ENCODE assay signal across 17 cellular contexts in the genomic region with DNA sequence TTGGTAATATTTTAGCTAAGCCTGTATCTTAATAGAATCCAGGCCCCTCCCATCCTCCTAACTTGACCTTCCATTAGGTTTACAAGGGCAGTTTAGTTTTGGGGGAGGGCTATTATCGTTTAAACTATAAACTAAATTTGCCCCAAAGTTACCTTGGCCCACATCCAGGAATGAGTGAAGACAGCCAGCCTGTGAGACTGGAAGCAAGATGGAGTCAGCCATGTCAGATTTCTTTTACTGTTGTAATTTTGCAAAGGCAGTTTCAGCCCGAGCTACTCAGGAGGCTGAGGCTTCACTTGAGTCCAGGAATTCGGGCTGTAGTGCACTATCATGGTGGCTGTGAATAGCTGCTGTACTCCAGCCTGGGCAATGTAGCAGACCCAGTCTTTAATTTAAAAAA. TPM values are rescaled to one million over a fixed set of nuclear protein-coding genes. Genes with fewer than 3 reads are reported as not detected.
DNase-seq lines count a peak whose midpoint lies in the region; ATAC-seq, FAIRE-seq and TF ChIP-seq lines count a peak whose summit lies in the region.
"Had no signal": no experiment of that assay in that cellular context is flagged by ENCODE, and none has a peak within 500 bp of the region (broad histone marks: within the 10 kb centered on the region; RNA-seq: fewer than 3 reads in every experiment).

No MANE protein-coding gene starts in this region.

- H3K18ac ChIP-seq in neuronal stem cell (ENCODE audit: low read length): no peak overlapping the region

- no TSS peak for BruUV-seq in K562 (replicated peaks; lab: Mats Ljungman, UMichigan)

- TF ChIP-seq POLR2A in K562 (conservative IDR thresholded peaks at IDR 0.05): no peak

- no peaks in the 10 kb centered on the region for H3K79me1 ChIP-seq in neuronal stem cell (ENCODE audit: low read depth, low read length)

- no peak overlapping the region for H3K23ac ChIP-seq in neuronal stem cell (ENCODE audit: low read depth, low read length, poor library complexity)

- no peaks in the 10 kb centered on the region for H4K20me1 ChIP-seq in OCI-LY1 (ENCODE audit: insufficient read depth, low read length)
- H4K20me1 ChIP-seq in K562 (replicated peaks; ENCODE audit: control insufficient read depth, insufficient read depth, low read length): no peaks in the 10 kb centered on the region
- H4K20me1 ChIP-seq in GM23248 (ENCODE audit: insufficient read depth): no peaks in the 10 kb centered on the region

- no peak overlapping the region for H2BK12ac ChIP-seq in neuronal stem cell (ENCODE audit: low read length)

- ATAC-seq in K562: no peak
- ATAC-seq: CD8-positive, alpha-beta T cell had no signal

- no peak overlapping the region for H3K4ac ChIP-seq in neuronal stem cell (ENCODE audit: low read length)

- H3K9me3 ChIP-seq in OCI-LY1 (ENCODE audit: low read length) (no peaks in the 10 kb centered on the region), K562 (replicated peaks; ENCODE audit: control insufficient read depth, insufficient read depth, low read depth, low read length) (no peaks in the 10 kb centered on the region), neuronal stem cell (replicated peaks in 1 of 2; ENCODE audit: control insufficient read depth in 2 of 2, insufficient read depth in 1 of 2, low read depth in 1 of 2, low read length in 2 of 2) (no peaks in the 10 kb centered on the region), kidney (ENCODE audit: control insufficient read depth in 1 of 2, low read length in 2 of 2) (no peaks in the 10 kb centered on the region), GM23248 (ENCODE audit: low read depth) (no peaks in the 10 kb centered on the region)
- H3K9me3 ChIP-seq: BE2C had no signal

- TF ChIP-seq CTCF in OCI-LY1 (IDR thresholded peaks at IDR 0.05; ENCODE audit: low read length) (no peak), K562 (IDR thresholded peaks at IDR 0.05 in 2 of 3, conservative IDR thresholded peaks at IDR 0.05 in 1 of 3; ENCODE audit: insufficient read depth in 2 of 3, low read depth in 1 of 3, low read length in 3 of 3) (no peak), kidney (IDR thresholded peaks at IDR 0.05; ENCODE audit: borderline replicate concordance, extremely low read depth, insufficient read depth) (no peak)

- intact Hi-C loops in K562 (cut with micrococcal nuclease) (no loop called here), kidney (cut with DNase I) (no loop called here)

- CTCF ChIA-PET in K562 (lab: Yijun Ruan, JAX; ENCODE audit: low intra/inter-chr PET ratio): no interaction called here

- no peak for TF ChIP-seq EP300 in K562 (IDR thresholded peaks at IDR 0.05; ENCODE audit: low read length)

- no peak overlapping the region for H4K8ac ChIP-seq in neuronal stem cell (ENCODE audit: low read depth, low read length)

- H2BK15ac ChIP-seq in neuronal stem cell (ENCODE audit: low read length): no peak overlapping the region

- H3K79me2 ChIP-seq in OCI-LY1 (ENCODE audit: insufficient read depth, low read length) (no peaks in the 10 kb centered on the region), K562 (ENCODE audit: control insufficient read depth, insufficient read depth, low read length) (no peaks in the 10 kb centered on the region), GM23248 (ENCODE audit: insufficient read depth) (no peaks in the 10 kb centered on the region)

- H3K9me2 ChIP-seq in OCI-LY1 (ENCODE audit: low read depth, low read length) (no peaks in the 10 kb centered on the region), GM23248 (ENCODE audit: insufficient read depth) (no peaks in the 10 kb centered on the region)

- DNase-seq in SKM-1 treated with dmso at 0.1 percent for 144 hours (lab: John Stamatoyannopoulos, UW; ENCODE audit: unreplicated experiment) (peak; percentile 20), SKM-1 (lab: John Stamatoyannopoulos, UW; ENCODE audit: unreplicated experiment) (no peak), K562 (ENCODE audit: extremely low read depth in 1 of 4, low spot score in 3 of 4) (no peak), neuronal stem cell (ENCODE audit: low spot score) (no peak), kidney (no peak), NCI-H2029 treated with DMSO at 0.1 percent for 48 hours (lab: John Stamatoyannopoulos, UW) (no peak), GM23248 (no peak)
- DNase-seq: BE2C; CD8-positive, alpha-beta T cell; COR-L47; DMS53; H7; IMR-90 had no signal

- no peak overlapping the region for H2AK5ac ChIP-seq in neuronal stem cell (ENCODE audit: low read depth, low read length)

- H3F3A ChIP-seq in OCI-LY1 (ENCODE audit: insufficient read depth, low read length) (peaks cover 11% of the 10 kb centered on the region; the same call in 1 of the 2 replicates), GM23248 (ENCODE audit: insufficient read depth) (no peaks in the 10 kb centered on the region)

- POLR2A ChIA-PET in K562 (lab: Yijun Ruan, JAX): interaction anchor here (0.6 kb wide), 1 partner anchor 9 kb away, joined by 3 read pairs; no protein-coding TSS in a partner anchor

- H3K4me3 ChIP-seq in OCI-LY1 (ENCODE audit: low read depth, low read length, poor library complexity, severe bottlenecking) (no peak overlapping the region), K562 (no peak overlapping the region), neuronal stem cell (ENCODE audit: low read length in 2 of 2) (no peak overlapping the region), kidney (ENCODE audit: low read length in 2 of 2) (no peak overlapping the region), GM23248 (no peak overlapping the region)

- H3K36me3 ChIP-seq in OCI-LY1 (ENCODE audit: insufficient read depth, low read length): no peaks in the 10 kb centered on the region
- no peaks in the 10 kb centered on the region for H3K36me3 ChIP-seq in K562 (ENCODE audit: control insufficient read depth, insufficient read depth, low read length)
- no peaks in the 10 kb centered on the region for H3K36me3 ChIP-seq in neuronal stem cell (replicated peaks in 1 of 2; ENCODE audit: control insufficient read depth in 2 of 2, insufficient read depth in 2 of 2, low read length in 2 of 2)
- no peaks in the 10 kb centered on the region for H3K36me3 ChIP-seq in kidney (ENCODE audit: control insufficient read depth in 1 of 2, insufficient read depth in 2 of 2, low read length in 2 of 2)
- H3K36me3 ChIP-seq in GM23248 (ENCODE audit: low read depth): no peaks in the 10 kb centered on the region
- H3K36me3 ChIP-seq: BE2C had no signal

- FAIRE-seq in K562 (lab: Jason Lieb, UNC): no peak
- FAIRE-seq in kidney (lab: Jason Lieb, UNC): no peak
- FAIRE-seq: A204.1 had no signal

- H3K14ac ChIP-seq in neuronal stem cell (ENCODE audit: low read length): no peak overlapping the region

- peak overlapping the region; percentile 80 for H3K27ac ChIP-seq in OCI-LY1 (ENCODE audit: low read depth, low read length, poor library complexity, severe bottlenecking)
- H3K27ac ChIP-seq in K562 (ENCODE audit: extremely low read depth, low read depth, low read length): no peak overlapping the region
- H3K27ac ChIP-seq in neuronal stem cell (replicated peaks; ENCODE audit: low read length): no peak overlapping the region
- no peak overlapping the region for H3K27ac ChIP-seq in kidney (ENCODE audit: low read depth in 2 of 2, low read length in 2 of 2)
- no peak overlapping the region for H3K27ac ChIP-seq in GM23248

- H3K9ac ChIP-seq in OCI-LY1 (ENCODE audit: low read length) (no peak overlapping the region), K562 (ENCODE audit: insufficient read depth in 1 of 2, low read depth in 2 of 2, low read length in 2 of 2) (no peak overlapping the region), neuronal stem cell (ENCODE audit: low read depth, low read length, poor library complexity) (no peak overlapping the region), kidney (ENCODE audit: low read length in 2 of 2) (no peak overlapping the region), GM23248 (no peak overlapping the region)

- in situ Hi-C loops in K562 (cut with MboI) (no loop called here), GM23248 (cut with MboI) (loop anchor here (10.0 kb wide), 1 partner anchor 309 kb away; no protein-coding TSS in a partner anchor)

- WGBS in K562 (ENCODE audit: insufficient coverage, low coverage, missing lambda C conversion rate): 32% methylated on average over 3 of the region's 3 CpGs
- WGBS in neuronal stem cell (ENCODE audit: extremely low coverage in 2 of 2, insufficient read length in 2 of 2, insufficient replicate concordance in 1 of 2), 2 donors: no CpG with 5 or more reads among the region's 3 CpGs
- WGBS in GM23248 (ENCODE audit: low coverage in 1 of 2, low lambda C conversion rate in 2 of 2, missing lambda C conversion rate in 2 of 2), 2 experiments: 89 to 93% methylated on average over 3 of the region's 3 CpGs

- H4K91ac ChIP-seq in neuronal stem cell (ENCODE audit: low read depth, low read length, poor library complexity): no peak overlapping the region

- H2BK120ac ChIP-seq in neuronal stem cell (ENCODE audit: low read depth, low read length): no peak overlapping the region

- no peaks in the 10 kb centered on the region for H3K9me1 ChIP-seq in K562 (ENCODE audit: control insufficient read depth, insufficient read depth, low read length)

- H2AFZ ChIP-seq in OCI-LY1 (ENCODE audit: low read length): peak overlapping the region; percentile 69
- no peak overlapping the region for H2AFZ ChIP-seq in K562 (ENCODE audit: low read depth, low read length)
- H2AFZ ChIP-seq in neuronal stem cell (ENCODE audit: low read length): peak overlapping the region; percentile 32
- no peak overlapping the region for H2AFZ ChIP-seq in GM23248

- H3K4me1 ChIP-seq in OCI-LY1 (ENCODE audit: insufficient read depth, low read length, severe bottlenecking) (peaks cover 45% of the 10 kb centered on the region), K562 (replicated peaks in 1 of 2; ENCODE audit: control insufficient read depth in 2 of 2, insufficient read depth in 2 of 2, low read length in 2 of 2) (no peaks in the 10 kb centered on the region; a peak in 2 of 5 replicates), neuronal stem cell (ENCODE audit: control insufficient read depth in 2 of 2, insufficient read depth in 1 of 2, low read depth in 1 of 2, low read length in 2 of 2) (no peaks in the 10 kb centered on the region), kidney (ENCODE audit: control insufficient read depth in 1 of 2, insufficient read depth in 1 of 2, low read depth in 1 of 2, low read length in 2 of 2) (peaks cover 0 to 3% of the 10 kb centered on the region in 2 donors), GM23248 (ENCODE audit: insufficient read depth) (no peaks in the 10 kb centered on the region)
- H3K4me1 ChIP-seq: BE2C had no signal

- no peak overlapping the region for H2BK5ac ChIP-seq in neuronal stem cell (ENCODE audit: low read length)

- H3K4me2 ChIP-seq in OCI-LY1 (ENCODE audit: low read length): no peak overlapping the region
- H3K4me2 ChIP-seq in K562 (ENCODE audit: insufficient read depth, low read length): no peak overlapping the region
- H3K4me2 ChIP-seq in neuronal stem cell (ENCODE audit: insufficient read depth, low read length, poor library complexity, severe bottlenecking): no peak overlapping the region
- H3K4me2 ChIP-seq in GM23248 (ENCODE audit: unreplicated experiment): no peak overlapping the region

- TF ChIP-seq RAD21 in K562 (CRISPR knock-in tag; conservative IDR thresholded peaks at IDR 0.05 in 1 of 2, IDR thresholded peaks at IDR 0.05 in 1 of 2): no peak

- H3K27me3 ChIP-seq in OCI-LY1 (ENCODE audit: insufficient read depth, low read length) (no peaks in the 10 kb centered on the region), K562 (ENCODE audit: control insufficient read depth in 2 of 2, insufficient read depth in 2 of 2, low read length in 2 of 2) (no peaks in the 10 kb centered on the region), neuronal stem cell (ENCODE audit: control insufficient read depth in 3 of 3, insufficient read depth in 3 of 3, low read depth in 1 of 3, low read length in 3 of 3) (no peaks in the 10 kb centered on the region), GM23248 (replicated peaks; ENCODE audit: insufficient read depth) (no peaks in the 10 kb centered on the region)
- H3K27me3 ChIP-seq: BE2C had no signal

RNA-seq across cellular contexts. Expression of gene RCBTB1, which starts 18.0 kb away (rescaled TPM):
- total RNA-seq in K562 (2011; cell fraction: chromatin; rRNA removed; ENCODE audit: low replicate concordance): 9.2 and 14.9 TPM in 2 replicates
- total RNA-seq in K562 (2011; cell fraction: nucleolus; rRNA removed): 7.6 and 10.3 TPM in 2 replicates
- total RNA-seq in K562 (2011; cell fraction: nucleoplasm; rRNA removed): 12.7 and 20.4 TPM in 2 replicates
- total RNA-seq in K562 (2014; rRNA removed) (4.1 and 4.5 TPM in 2 replicates), K562 (2014; rRNA removed; fragmentation: Illumina TruSeq; extraction: Trizol) (11.3 and 13.1 TPM in 2 replicates), K562 (2015; rRNA removed; fragmentation: Illumina TruSeq; extraction: Trizol) (6.7 and 7.4 TPM in 2 replicates), K562 (2021) (8.4 and 9.0 TPM in 2 replicates), kidney (18.9 TPM)
- polyA plus RNA-seq in K562 (2011; rRNA removed) (7.0 and 10.6 TPM in 2 replicates), K562 (2014; fragmentation: Illumina TruSeq; extraction: Trizol) (8.0 and 9.0 TPM in 2 replicates), K562 (2014; fragmentation: Nextera tagmentation; extraction: Ambion mirVana) (1 to 10 TPM; 4.0 to 5.9 TPM), K562 (2014; rRNA removed) (9.0 TPM in 2 replicates), kidney (ENCODE audit: insufficient read depth, low read depth, low replicate concordance) (14.8 TPM), GM23248 (2016; fragmentation: Nextera tagmentation; extraction: Ambion mirVana) (9.4 and 9.9 TPM in 2 replicates)
- polyA plus RNA-seq in K562 (2011; cell fraction: cytosol; rRNA removed): 3.1 and 5.0 TPM in 2 replicates
- 6.0 and 6.9 TPM in 2 replicates for polyA plus RNA-seq in K562 (2011; cell fraction: nucleus; rRNA removed)
- polyA plus RNA-seq in K562 (2012): 5.8 and 9.1 TPM in 2 replicates
- polyA minus RNA-seq in K562 (2011; rRNA and poly(A)+ RNA removed): 10.5 and 11.5 TPM in 2 replicates
- polyA minus RNA-seq in K562 (2011; cell fraction: cytosol; rRNA and poly(A)+ RNA removed): 3.4 and 3.5 TPM in 2 replicates
- polyA minus RNA-seq in K562 (2011; cell fraction: nucleus; rRNA and poly(A)+ RNA removed): 4.6 and 4.8 TPM in 2 replicates
- 14.6 TPM for polyA plus RNA-seq in neuronal stem cell (2013, experiment 1 of 2)
- polyA plus RNA-seq in neuronal stem cell (2013, experiment 2 of 2): 15.1 TPM
- total RNA-seq in GM23248 (2014; rRNA removed; shearing (Covaris generic)): 9.5 and 14.5 TPM in 2 replicates

RNA-seq across cellular contexts. Expression of gene ARL11, which starts 25.0 kb away (rescaled TPM):
- total RNA-seq in K562 (2011; cell fraction: chromatin; rRNA removed; ENCODE audit: low replicate concordance): 0.39 and 0.81 TPM in 2 replicates
- 0.53 and 0.67 TPM in 2 replicates for total RNA-seq in K562 (2011; cell fraction: nucleolus; rRNA removed)
- total RNA-seq in K562 (2011; cell fraction: nucleoplasm; rRNA removed): 0.81 and 0.99 TPM in 2 replicates
- total RNA-seq in K562 (2014; rRNA removed) (0.45 TPM in 2 replicates), K562 (2014; rRNA removed; fragmentation: Illumina TruSeq; extraction: Trizol) (0.36 and 0.38 TPM in 2 replicates), K562 (2015; rRNA removed; fragmentation: Illumina TruSeq; extraction: Trizol) (0.68 and 0.87 TPM in 2 replicates), K562 (2021) (0.45 and 0.84 TPM in 2 replicates), kidney (1.6 TPM)
- polyA plus RNA-seq in K562 (2011; rRNA removed) (0.33 and 0.38 TPM in 2 replicates), K562 (2014; fragmentation: Illumina TruSeq; extraction: Trizol) (0.53 and 0.56 TPM in 2 replicates), K562 (2014; fragmentation: Nextera tagmentation; extraction: Ambion mirVana) (under 1 TPM; 0.18 to 0.20 TPM), K562 (2014; rRNA removed) (0.73 and 0.77 TPM in 2 replicates), kidney (ENCODE audit: insufficient read depth, low read depth, low replicate concordance) (0.19 TPM), GM23248 (2016; fragmentation: Nextera tagmentation; extraction: Ambion mirVana) (not detected in 2 replicates)
- polyA plus RNA-seq in K562 (2011; cell fraction: cytosol; rRNA removed): 0.22 and 0.46 TPM in 2 replicates
- polyA plus RNA-seq in K562 (2011; cell fraction: nucleus; rRNA removed): 0.15 and 0.21 TPM in 2 replicates
- 0.43 and 1.2 TPM in 2 replicates for polyA plus RNA-seq in K562 (2012)
- polyA minus RNA-seq in K562 (2011; rRNA and poly(A)+ RNA removed): 0.53 and 0.60 TPM in 2 replicates
- not detected in 2 replicates for polyA minus RNA-seq in K562 (2011; cell fraction: cytosol; rRNA and poly(A)+ RNA removed)
- 0.40 and 0.56 TPM in 2 replicates for polyA minus RNA-seq in K562 (2011; cell fraction: nucleus; rRNA and poly(A)+ RNA removed)
- 0.04 TPM for polyA plus RNA-seq in neuronal stem cell (2013, experiment 1 of 2)
- 0.10 TPM for polyA plus RNA-seq in neuronal stem cell (2013, experiment 2 of 2)
- not detected in 2 replicates for total RNA-seq in GM23248 (2014; rRNA removed; shearing (Covaris generic))
- total RNA-seq: Daoy, IMR-90 had no signal
- polyA plus RNA-seq: AG04450, IMR-90 had no signal

Comparison
In these comparisons a context has a peak if more than half of its experiments do, and no peak if none do; other contexts are left out.
1. H2AFZ ChIP-seq: peak in OCI-LY1 (single experiment) and neuronal stem cell (single experiment); none in K562 (single experiment) and GM23248 (single experiment).